ENCODE assay signal across 1 cellular context in genomic region chr5:181217111-181217804, GRCh38.
TF ChIP-seq lines count a peak whose summit lies in the region.

No MANE protein-coding gene starts in this region.

TF ChIP-seq in K562, 482 proteins besides CTCF, POLR2A, EP300 and RAD21 (continued from another document and continues in another):
- TF ChIP-seq USF2 (CRISPR knock-in tag; IDR thresholded peaks at IDR 0.05) (no peak), GABPB2 (CRISPR knock-in tag; conservative IDR thresholded peaks at IDR 0.05) (no peak), ADNP (tag; IDR thresholded peaks at IDR 0.05) (no peak), E2F4 (CRISPR knock-in tag; IDR thresholded peaks at IDR 0.05; ENCODE audit: low read depth) (peak; percentile 78; the same call in 1 of the 2 replicates), ELF4 (CRISPR knock-in tag; IDR thresholded peaks at IDR 0.05) (no peak), ZNF133 (CRISPR knock-in tag; IDR thresholded peaks at IDR 0.05) (no peak), HDGF (IDR thresholded peaks at IDR 0.05) (no peak), E2F1 (CRISPR knock-in tag; IDR thresholded peaks at IDR 0.05) (no peak), MECOM (CRISPR knock-in tag; IDR thresholded peaks at IDR 0.05) (no peak), XRCC4 (IDR thresholded peaks at IDR 0.05; ENCODE audit: extremely low read depth, insufficient read depth, insufficient read length) (no peak), PKNOX1 (IDR thresholded peaks at IDR 0.05) (0 out of 2 replicates have a peak, but pooled peaks have one; percentile 5), ESRRB (CRISPR knock-in tag; IDR thresholded peaks at IDR 0.05; ENCODE audit: borderline replicate concordance) (no peak), ZNF583 (CRISPR knock-in tag; IDR thresholded peaks at IDR 0.05) (0 out of 2 replicates have a peak, but pooled peaks have one; percentile 18), ZNF785 (CRISPR knock-in tag; IDR thresholded peaks at IDR 0.05) (no peak), BACH1 (tag; IDR thresholded peaks at IDR 0.05) (no peak), WHSC1 (IDR thresholded peaks at IDR 0.05; ENCODE audit: low read length) (no peak), ZNF324 (CRISPR knock-in tag; IDR thresholded peaks at IDR 0.05) (no peak), ZNF77 (CRISPR knock-in tag; IDR thresholded peaks at IDR 0.05) (no peak), KDM1A (IDR thresholded peaks at IDR 0.05) (0 out of 4 replicates have a peak, but pooled peaks of 1 of the 2 experiments have one; percentile 6), ELF2 (CRISPR knock-in tag; IDR thresholded peaks at IDR 0.05) (no peak), ZFP1 (CRISPR knock-in tag; IDR thresholded peaks at IDR 0.05) (no peak), CBX5 (IDR thresholded peaks at IDR 0.05; ENCODE audit: borderline replicate concordance, low read depth) (no peak), DNMT1 (IDR thresholded peaks at IDR 0.05) (no peak), BCL6 (CRISPR knock-in tag; IDR thresholded peaks at IDR 0.05) (no peak), ZBTB17 (CRISPR knock-in tag; IDR thresholded peaks at IDR 0.05) (no peak), MCM7 (IDR thresholded peaks at IDR 0.05) (no peak), E2F8 (IDR thresholded peaks at IDR 0.05; ENCODE audit: low read depth, partially characterized antibody) (no peak), ZBTB2 (IDR thresholded peaks at IDR 0.05) (no peak), NCOA2 (IDR thresholded peaks at IDR 0.05; ENCODE audit: partially characterized antibody in 2 of 2) (no peak), ZHX1 (conservative IDR thresholded peaks at IDR 0.05; ENCODE audit: low read length) (no peak), RBM39 (optimal IDR thresholded peaks at IDR 0.05; ENCODE audit: low read depth, low read length) (peak; percentile 14), ZNF146 (CRISPR knock-in tag; IDR thresholded peaks at IDR 0.05; ENCODE audit: unreplicated experiment) (no peak), ZNF449 (CRISPR knock-in tag; IDR thresholded peaks at IDR 0.05) (no peak), NR2C2 (CRISPR knock-in tag; IDR thresholded peaks at IDR 0.05) (0 out of 2 replicates have a peak, but pooled peaks have one; percentile 48), NR2C2 (tag; IDR thresholded peaks at IDR 0.05) (no peak), ZC3H4 (CRISPR knock-in tag; IDR thresholded peaks at IDR 0.05; ENCODE audit: borderline replicate concordance) (no peak), RAD51 (IDR thresholded peaks at IDR 0.05; ENCODE audit: borderline replicate concordance, low read depth) (0 out of 2 replicates have a peak, but pooled peaks have one; percentile 27), RFX5 (IDR thresholded peaks at IDR 0.05; ENCODE audit: low read depth, low read length) (no peak), TCFL5 (CRISPR knock-in tag; conservative IDR thresholded peaks at IDR 0.05) (no peak), ZNF124 (CRISPR knock-in tag; IDR thresholded peaks at IDR 0.05) (no peak), LEF1 (IDR thresholded peaks at IDR 0.05) (no peak), SMARCA5 (IDR thresholded peaks at IDR 0.05) (0 out of 2 replicates have a peak, but pooled peaks have one; percentile 25), ZNF444 (CRISPR knock-in tag; IDR thresholded peaks at IDR 0.05) (no peak), E2F5 (CRISPR knock-in tag; IDR thresholded peaks at IDR 0.05) (peak; percentile 63; the same call in 1 of the 2 replicates), MITF (IDR thresholded peaks at IDR 0.05) (no peak), FIP1L1 (IDR thresholded peaks at IDR 0.05; ENCODE audit: low read depth, low read length, poor library complexity, severe bottlenecking) (peak; percentile 62), FOXK2 (conservative IDR thresholded peaks at IDR 0.05 in 1 of 2, IDR thresholded peaks at IDR 0.05 in 1 of 2; ENCODE audit: low read depth in 2 of 2) (peak; percentile 60 to 72; a peak in 3 of 4 replicates), KAT7 (CRISPR knock-in tag; IDR thresholded peaks at IDR 0.05; ENCODE audit: borderline replicate concordance) (no peak), HINFP (tag; conservative IDR thresholded peaks at IDR 0.05; ENCODE audit: low read depth) (no peak), ZNF589 (CRISPR knock-in tag; IDR thresholded peaks at IDR 0.05; ENCODE audit: low read depth) (0 out of 2 replicates have a peak, but pooled peaks have one; percentile 40), ZC3H11A (IDR thresholded peaks at IDR 0.05; ENCODE audit: low read depth, low read length) (no peak), ZNF551 (CRISPR knock-in tag; IDR thresholded peaks at IDR 0.05) (no peak), ZNF217 (CRISPR knock-in tag; IDR thresholded peaks at IDR 0.05) (no peak), IRF1 (CRISPR knock-in tag; IDR thresholded peaks at IDR 0.05; ENCODE audit: borderline replicate concordance) (no peak)
